ENCODE assay signal across 27 cellular contexts in genomic region chr18:9545029-9545428, GRCh38.
A peak's percentile ranks its signal among the peaks of the same experiment; 100 is the strongest.
DNase-seq lines count a peak whose midpoint lies in the region; ATAC-seq, FAIRE-seq and TF ChIP-seq lines count a peak whose summit lies in the region.
"Had no signal": no experiment of that assay in that cellular context is flagged by ENCODE, and none has a peak within 500 bp of the region (broad histone marks: within the 10 kb centered on the region; RNA-seq: fewer than 3 reads in every experiment).

No MANE protein-coding gene starts in this region.

- no peaks in the 10 kb centered on the region for H3K9me1 ChIP-seq in K562 (ENCODE audit: control insufficient read depth, insufficient read depth, low read length)

- no peak for ATAC-seq in PC-3
- 0 out of 3 replicates have a peak, but pooled peaks have one; percentile 14 for ATAC-seq in K562
- no peak for ATAC-seq in body of pancreas
- ATAC-seq: A549, HCT116 had no signal

- TF ChIP-seq EP300 in K562 (IDR thresholded peaks at IDR 0.05; ENCODE audit: low read length), result no peak

- POLR2A ChIA-PET in PC-3 (lab: Charles Lee; ENCODE audit: unreplicated experiment) (interaction anchor here (0.5 kb wide), 1 partner anchor 31 kb away, joined by 3 read pairs; no protein-coding TSS in a partner anchor), K562 (lab: Yijun Ruan, JAX) (interaction anchor here (1.2 to 1.5 kb wide), 4 partner anchors 8 to 71 kb away, joined by 3 to 6 read pairs (median 6); no protein-coding TSS in a partner anchor)

- WGBS in K562 (ENCODE audit: insufficient coverage, low coverage, missing lambda C conversion rate), result 71% methylated on average over 5 of the region's 5 CpGs
- WGBS in body of pancreas, 2 donors, result 78 to 80% methylated on average over 5 of the region's 5 CpGs

- H3K27ac Mint-ChIP-seq in HFFc6, result peak overlapping the region; percentile 5; the same call in 1 of the 2 replicates
- H3K27ac Mint-ChIP-seq: CD4-positive, alpha-beta T cell had no signal

- H3K27me3 Mint-ChIP-seq in HFFc6 (ENCODE audit: insufficient read depth), result peaks cover 4% of the 10 kb centered on the region
- H3K27me3 Mint-ChIP-seq: CD4-positive, alpha-beta T cell; CD8-positive, alpha-beta memory T cell had no signal

- H3K4me1 ChIP-seq in PC-3 (ENCODE audit: insufficient read depth, low read length) (peaks cover 6% of the 10 kb centered on the region), K562 (replicated peaks in 1 of 2; ENCODE audit: control insufficient read depth in 2 of 2, insufficient read depth in 2 of 2, low read length in 2 of 2) (peaks cover 0 to 2% of the 10 kb centered on the region in 2 experiments; a peak in 2 of 5 replicates), neutrophil (ENCODE audit: control insufficient read depth in 1 of 2, insufficient read depth in 1 of 2, low read depth in 1 of 2, low read length in 1 of 2) (no peaks in the 10 kb centered on the region), body of pancreas (no peaks in the 10 kb centered on the region)
- H3K4me1 ChIP-seq: A549, BE2C had no signal

- H3K27ac ChIP-seq in PC-3 (ENCODE audit: low read length), result no peak overlapping the region
- H3K27ac ChIP-seq in K562 (ENCODE audit: extremely low read depth, low read depth, low read length), result no peak overlapping the region
- H3K27ac ChIP-seq in neutrophil, result peak overlapping the region; percentile 11
- H3K27ac ChIP-seq in body of pancreas, result no peak overlapping the region
- H3K27ac ChIP-seq: A549; BLaER1 treated with 17β-estradiol and CSF1 and Interleukin-3, amounts not matched to agents 10 nM and 100 nM; GM23248 had no signal

- H3K27me3 ChIP-seq in PC-3 (ENCODE audit: low read length) (no peaks in the 10 kb centered on the region), K562 (ENCODE audit: control insufficient read depth in 2 of 2, insufficient read depth in 2 of 2, low read length in 2 of 2) (no peaks in the 10 kb centered on the region), neutrophil (no peaks in the 10 kb centered on the region), body of pancreas (no peaks in the 10 kb centered on the region)
- H3K27me3 ChIP-seq: BE2C; BLaER1 treated with 17β-estradiol and CSF1 and Interleukin-3, amounts not matched to agents 10 nM and 100 nM had no signal

- H4K20me1 ChIP-seq in PC-3 (ENCODE audit: low read length) (no peaks in the 10 kb centered on the region), K562 (replicated peaks; ENCODE audit: control insufficient read depth, insufficient read depth, low read length) (no peaks in the 10 kb centered on the region)

- H3K9me3 Mint-ChIP-seq in HFFc6, result no peaks in the 10 kb centered on the region
- H3K9me3 Mint-ChIP-seq: CD14-positive monocyte; CD4-positive, alpha-beta T cell; CD8-positive, alpha-beta memory T cell; H9 had no signal

- in situ Hi-C loops in K562 (cut with MboI) (no loop called here), GM13977 (cut with MboI; ENCODE audit: low pct_unique_long_range_greater_than_20kb, low sequenced_read_pairs, unreplicated experiment) (no loop called here)

- no peak overlapping the region for H3K4me3 Mint-ChIP-seq in HFFc6
- H3K4me3 Mint-ChIP-seq: CD14-positive monocyte; CD4-positive, alpha-beta T cell; CD8-positive, alpha-beta memory T cell; H9 had no signal

- H3K79me2 ChIP-seq in PC-3 (ENCODE audit: low read length) (no peaks in the 10 kb centered on the region), K562 (ENCODE audit: control insufficient read depth, insufficient read depth, low read length) (no peaks in the 10 kb centered on the region)

- H3K4me3 ChIP-seq in PC-3 (ENCODE audit: low read length) (no peak overlapping the region), K562 (no peak overlapping the region), neutrophil (ENCODE audit: low read depth in 1 of 2, low read length in 1 of 2) (no peak overlapping the region), body of pancreas (no peak overlapping the region)
- H3K4me3 ChIP-seq: A549; BLaER1 treated with 17β-estradiol and CSF1 and Interleukin-3, amounts not matched to agents 10 nM and 100 nM; GM23248 had no signal

- TF ChIP-seq POLR2A in K562 (conservative IDR thresholded peaks at IDR 0.05) (no peak), body of pancreas (IDR thresholded peaks at IDR 0.05) (no peak)

- H3K9me3 ChIP-seq in PC-3 (ENCODE audit: low read length) (no peaks in the 10 kb centered on the region), K562 (replicated peaks; ENCODE audit: control insufficient read depth, insufficient read depth, low read depth, low read length) (no peaks in the 10 kb centered on the region), neutrophil (no peaks in the 10 kb centered on the region), body of pancreas (no peaks in the 10 kb centered on the region)
- H3K9me3 ChIP-seq: A549; BE2C; BLaER1 treated with 17β-estradiol and CSF1 and Interleukin-3, amounts not matched to agents 10 nM and 100 nM had no signal

- peaks cover 21% of the 10 kb centered on the region for H3K4me1 Mint-ChIP-seq in HFFc6 (ENCODE audit: low read depth)
- H3K4me1 Mint-ChIP-seq: CD14-positive monocyte had no signal

- H3K9me2 ChIP-seq in PC-3 (replicated peaks; ENCODE audit: low read length), result no peaks in the 10 kb centered on the region

- TF ChIP-seq RAD21 in K562 (CRISPR knock-in tag; conservative IDR thresholded peaks at IDR 0.05 in 1 of 2, IDR thresholded peaks at IDR 0.05 in 1 of 2), result no peak

- H3K9ac ChIP-seq in PC-3 (ENCODE audit: low read length), result no peak overlapping the region
- no peak overlapping the region for H3K9ac ChIP-seq in K562 (ENCODE audit: insufficient read depth in 1 of 2, low read depth in 2 of 2, low read length in 2 of 2)
- H3K9ac ChIP-seq: BLaER1 treated with 17β-estradiol and CSF1 and Interleukin-3, amounts not matched to agents 10 nM and 100 nM; GM23248 had no signal

- H3K4me2 ChIP-seq in PC-3 (ENCODE audit: low read length) (no peak overlapping the region), K562 (ENCODE audit: insufficient read depth, low read length) (no peak overlapping the region)
- H3K4me2 ChIP-seq: A549; BLaER1 treated with 17β-estradiol and CSF1 and Interleukin-3, amounts not matched to agents 10 nM and 100 nM had no signal

- no peak for FAIRE-seq in K562 (lab: Jason Lieb, UNC)
- FAIRE-seq: A549, D721Med, GM12891, H1 had no signal

- intact Hi-C loops in PC-3 (cut with micrococcal nuclease), result no loop called here
- intact Hi-C loops in K562 (cut with micrococcal nuclease), result no loop called here
- intact Hi-C loops in body of pancreas (cut with DNase I), result no loop called here

- H2AFZ ChIP-seq in PC-3 (ENCODE audit: low read length) (no peak overlapping the region), K562 (ENCODE audit: low read depth, low read length) (no peak overlapping the region)
- H2AFZ ChIP-seq: GM23248 had no signal

- peaks cover 39% of the 10 kb centered on the region for H3K36me3 ChIP-seq in PC-3 (ENCODE audit: low read depth, low read length)
- peaks cover 49% of the 10 kb centered on the region; the same call in 2 of the 3 replicates for H3K36me3 ChIP-seq in K562 (ENCODE audit: control insufficient read depth, insufficient read depth, low read length)
- peaks cover 70% of the 10 kb centered on the region for H3K36me3 ChIP-seq in neutrophil
- peaks cover 0 to 15% of the 10 kb centered on the region in 2 donors for H3K36me3 ChIP-seq in body of pancreas (replicated peaks in 1 of 2; ENCODE audit: insufficient read depth in 1 of 2, low read depth in 2 of 2)
- H3K36me3 ChIP-seq: BE2C had no signal

- CTCF ChIA-PET in PC-3 (lab: Charles Lee) (interaction anchor here (0.5 to 0.6 kb wide), 2 partner anchors 155 to 225 kb away, joined by 3 read pairs; no protein-coding TSS in a partner anchor), K562 (lab: Yijun Ruan, JAX; ENCODE audit: low intra/inter-chr PET ratio) (no interaction called here)

- peaks cover 57% of the 10 kb centered on the region for H3K36me3 Mint-ChIP-seq in HFFc6 (ENCODE audit: low read depth)

- TF ChIP-seq CTCF in HFFc6 (IDR thresholded peaks at IDR 0.05), result no peak
- no peak for TF ChIP-seq CTCF in PC-3 (conservative IDR thresholded peaks at IDR 0.05; ENCODE audit: low read depth, low read length)
- TF ChIP-seq CTCF in K562 (IDR thresholded peaks at IDR 0.05 in 2 of 3, conservative IDR thresholded peaks at IDR 0.05 in 1 of 3; ENCODE audit: insufficient read depth in 2 of 3, low read depth in 1 of 3, low read length in 3 of 3), result no peak
- TF ChIP-seq CTCF in neutrophil (IDR thresholded peaks at IDR 0.05), result no peak
- TF ChIP-seq CTCF in GM13977 (IDR thresholded peaks at IDR 0.05; ENCODE audit: extremely low read depth, insufficient read depth, missing control alignments), result no peak
- no peak for TF ChIP-seq CTCF in body of pancreas (IDR thresholded peaks at IDR 0.05)

- H3F3A ChIP-seq in PC-3 (ENCODE audit: low read length, unreplicated experiment), result no peaks in the 10 kb centered on the region

- TSS peak; percentile 5 for BruUV-seq in PC-3 (replicated peaks; lab: Mats Ljungman, UMichigan)
- TSS peak; percentile 11 for BruUV-seq in K562 (replicated peaks; lab: Mats Ljungman, UMichigan)

- DNase-seq in HFFc6 (no peak), PC-3 (no peak), K562 (ENCODE audit: extremely low read depth in 1 of 4, low spot score in 3 of 4) (no peak), mucosa of gallbladder (ENCODE audit: low spot score) (no peak), GM13977 (ENCODE audit: low spot score) (no peak), SIG-M5 (lab: John Stamatoyannopoulos, UW) (no peak), body of pancreas (no peak)
- DNase-seq: 8988T; ACHN; AML-193; BE2C; CD4-positive, alpha-beta T cell; CD8-positive, alpha-beta memory T cell; DMS 273 treated with DMSO at 0.1 percent for 48 hours; DMS53; DMS79 treated with DMSO at 0.1 percent for 48 hours; GF-D8; GM23248; H9 had no signal

TF ChIP-seq in K562, 482 proteins besides CTCF, POLR2A, EP300 and RAD21:
- TF ChIP-seq TCFL5 (CRISPR knock-in tag; conservative IDR thresholded peaks at IDR 0.05) (no peak), TAF9B (IDR thresholded peaks at IDR 0.05; ENCODE audit: partially characterized antibody) (no peak), CHD2 (IDR thresholded peaks at IDR 0.05; ENCODE audit: low read depth, low read length) (no peak), ZFP1 (CRISPR knock-in tag; IDR thresholded peaks at IDR 0.05) (no peak), POLR2AphosphoS5 (IDR thresholded peaks at IDR 0.05; ENCODE audit: control insufficient read depth, insufficient read depth, low read depth, low read length) (no peak), ZFP30 (CRISPR knock-in tag; IDR thresholded peaks at IDR 0.05; ENCODE audit: borderline replicate concordance) (no peak), ZNF324 (CRISPR knock-in tag; IDR thresholded peaks at IDR 0.05) (no peak), DMBX1 (CRISPR knock-in tag; IDR thresholded peaks at IDR 0.05; ENCODE audit: borderline replicate concordance) (no peak)
- TF ChIP-seq, protein P1, sequence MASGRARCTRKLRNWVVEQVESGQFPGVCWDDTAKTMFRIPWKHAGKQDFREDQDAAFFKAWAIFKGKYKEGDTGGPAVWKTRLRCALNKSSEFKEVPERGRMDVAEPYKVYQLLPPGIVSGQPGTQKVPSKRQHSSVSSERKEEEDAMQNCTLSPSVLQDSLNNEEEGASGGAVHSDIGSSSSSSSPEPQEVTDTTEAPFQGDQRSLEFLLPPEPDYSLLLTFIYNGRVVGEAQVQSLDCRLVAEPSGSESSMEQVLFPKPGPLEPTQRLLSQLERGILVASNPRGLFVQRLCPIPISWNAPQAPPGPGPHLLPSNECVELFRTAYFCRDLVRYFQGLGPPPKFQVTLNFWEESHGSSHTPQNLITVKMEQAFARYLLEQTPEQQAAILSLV (tag; IDR thresholded peaks at IDR 0.05), result no peak
TF ChIP-seq in K562: peak in this region for 0.
